ENCODE assay signal across 8 cellular contexts in genomic region chr1:243325305-243325890, GRCh38.
DNase-seq lines count a peak whose midpoint lies in the region; ATAC-seq, FAIRE-seq and TF ChIP-seq lines count a peak whose summit lies in the region.

No MANE protein-coding gene starts in this region.

- ATAC-seq in GM18519 (IDR thresholded peaks at IDR 0.05; ENCODE audit: low FRiP score, unreplicated experiment) (peak; percentile 50), esophagus mucosa (peak; percentile 60), pancreas (peak in 3 of 4 donors; percentile 84 to 87 (median 87)), HG02678 (IDR thresholded peaks at IDR 0.05; ENCODE audit: unreplicated experiment) (no peak)

- H3K9me3 ChIP-seq in SK-N-MC (ENCODE audit: low read depth, low read length) (no peaks in the 10 kb centered on the region), pancreas (no peaks in the 10 kb centered on the region)

- H3K36me3 ChIP-seq in SK-N-MC (ENCODE audit: insufficient read depth, low read length) (no peaks in the 10 kb centered on the region), pancreas (peaks cover 0 to 2% (median 0%) of the 10 kb centered on the region in 3 donors)

- no peaks in the 10 kb centered on the region for H3K27me3 ChIP-seq in pancreas

- 0 to 3% methylated on average over 1 of the region's 1 CpG for WGBS in pancreas, 2 donors

- peak; percentile 95 for FAIRE-seq in pancreas (lab: Jason Lieb, UNC)

- no peak overlapping the region for H3K27ac ChIP-seq in SK-N-MC
- no peak overlapping the region for H3K27ac ChIP-seq in pancreas

- intact Hi-C loops in pancreas (cut with DNase I): loop anchor here in 2 of 3 donors (10.0 kb wide), 2 partner anchors 861 to 871 kb away; no protein-coding TSS in a partner anchor

- no peak overlapping the region for H3K9ac ChIP-seq in SK-N-MC (ENCODE audit: insufficient read length)

- no peak overlapping the region for H3K4me3 ChIP-seq in SK-N-MC
- no peak overlapping the region for H3K4me3 ChIP-seq in pancreas

- H3K4me1 ChIP-seq in pancreas: no peaks in the 10 kb centered on the region

- TF ChIP-seq CTCF in pancreas (IDR thresholded peaks at IDR 0.05): peak; percentile 17 to 59 (median 58)

- DNase-seq in COLO829 (ENCODE audit: low spot score) (peak; percentile 74), LoVo (ENCODE audit: low spot score) (peak; percentile 52), SK-N-MC (ENCODE audit: low read depth, low spot score) (peak; percentile 52), pancreas (no peak)
- DNase-seq in stimulated activated naive CD4-positive, alpha-beta T cell treated with Interleukin-2 at 50 U/mL for 16 hours (lab: John Stamatoyannopoulos, UW): no peak

Comparison
In these comparisons a context has a peak if more than half of its experiments do, and no peak if none do; other contexts are left out.
1. DNase-seq: peak in COLO829 (single experiment), LoVo (single experiment) and SK-N-MC (single experiment); none in pancreas (0 of 6) and stimulated activated naive CD4-positive, alpha-beta T cell treated with Interleukin-2 at 50 U/mL for 16 hours (single experiment).